In the genomic region with DNA sequence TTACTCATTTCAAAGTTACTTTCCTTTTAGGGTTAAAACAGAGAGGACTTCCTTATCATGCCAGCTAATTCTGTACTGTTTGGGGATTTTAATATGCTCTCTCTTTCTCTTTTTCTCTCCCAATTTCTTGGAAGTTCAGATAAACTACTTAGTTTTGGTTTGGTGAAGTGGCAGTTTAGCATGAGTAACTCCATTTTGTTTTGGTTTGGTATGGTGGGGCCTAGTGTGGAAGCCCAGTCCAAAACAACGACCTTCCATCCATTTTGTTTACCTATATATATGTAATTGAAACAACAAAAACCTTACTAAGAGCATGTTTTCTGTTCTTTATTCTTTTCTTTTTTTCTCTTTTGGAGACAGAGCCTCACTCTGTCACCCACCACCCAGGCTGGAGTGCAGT, we compare ENCODE assay signal across 1 cellular context.
TF ChIP-seq lines count a peak whose summit lies in the region.

No MANE protein-coding gene starts in this region.

TF ChIP-seq in K562, 482 proteins besides CTCF, POLR2A, EP300 and RAD21 (continued from another document and continues in another):
- TF ChIP-seq, protein P1, sequence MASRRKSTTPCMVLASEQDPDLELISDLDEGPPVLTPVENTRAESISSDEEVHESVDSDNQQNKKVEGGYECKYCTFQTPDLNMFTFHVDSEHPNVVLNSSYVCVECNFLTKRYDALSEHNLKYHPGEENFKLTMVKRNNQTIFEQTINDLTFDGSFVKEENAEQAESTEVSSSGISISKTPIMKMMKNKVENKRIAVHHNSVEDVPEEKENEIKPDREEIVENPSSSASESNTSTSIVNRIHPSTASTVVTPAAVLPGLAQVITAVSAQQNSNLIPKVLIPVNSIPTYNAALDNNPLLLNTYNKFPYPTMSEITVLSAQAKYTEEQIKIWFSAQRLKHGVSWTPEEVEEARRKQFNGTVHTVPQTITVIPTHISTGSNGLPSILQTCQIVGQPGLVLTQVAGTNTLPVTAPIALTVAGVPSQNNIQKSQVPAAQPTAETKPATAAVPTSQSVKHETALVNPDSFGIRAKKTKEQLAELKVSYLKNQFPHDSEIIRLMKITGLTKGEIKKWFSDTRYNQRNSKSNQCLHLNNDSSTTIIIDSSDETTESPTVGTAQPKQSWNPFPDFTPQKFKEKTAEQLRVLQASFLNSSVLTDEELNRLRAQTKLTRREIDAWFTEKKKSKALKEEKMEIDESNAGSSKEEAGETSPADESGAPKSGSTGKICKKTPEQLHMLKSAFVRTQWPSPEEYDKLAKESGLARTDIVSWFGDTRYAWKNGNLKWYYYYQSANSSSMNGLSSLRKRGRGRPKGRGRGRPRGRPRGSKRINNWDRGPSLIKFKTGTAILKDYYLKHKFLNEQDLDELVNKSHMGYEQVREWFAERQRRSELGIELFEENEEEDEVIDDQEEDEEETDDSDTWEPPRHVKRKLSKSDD (conservative IDR thresholded peaks at IDR 0.05; ENCODE audit: low read length): no peak
- TF ChIP-seq ZBTB2 (IDR thresholded peaks at IDR 0.05): no peak
- TF ChIP-seq, protein P2, sequence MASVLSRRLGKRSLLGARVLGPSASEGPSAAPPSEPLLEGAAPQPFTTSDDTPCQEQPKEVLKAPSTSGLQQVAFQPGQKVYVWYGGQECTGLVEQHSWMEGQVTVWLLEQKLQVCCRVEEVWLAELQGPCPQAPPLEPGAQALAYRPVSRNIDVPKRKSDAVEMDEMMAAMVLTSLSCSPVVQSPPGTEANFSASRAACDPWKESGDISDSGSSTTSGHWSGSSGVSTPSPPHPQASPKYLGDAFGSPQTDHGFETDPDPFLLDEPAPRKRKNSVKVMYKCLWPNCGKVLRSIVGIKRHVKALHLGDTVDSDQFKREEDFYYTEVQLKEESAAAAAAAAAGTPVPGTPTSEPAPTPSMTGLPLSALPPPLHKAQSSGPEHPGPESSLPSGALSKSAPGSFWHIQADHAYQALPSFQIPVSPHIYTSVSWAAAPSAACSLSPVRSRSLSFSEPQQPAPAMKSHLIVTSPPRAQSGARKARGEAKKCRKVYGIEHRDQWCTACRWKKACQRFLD (CRISPR knock-in tag; IDR thresholded peaks at IDR 0.05): peak; percentile 93
- TF ChIP-seq POLR2G (IDR thresholded peaks at IDR 0.05; ENCODE audit: low read depth, low read length): no peak
- no peak for TF ChIP-seq KDM4B (IDR thresholded peaks at IDR 0.05; ENCODE audit: borderline replicate concordance in 2 of 2, low read depth in 1 of 2)
- TF ChIP-seq ZNF140 (CRISPR knock-in tag; IDR thresholded peaks at IDR 0.05): peak; percentile 77; the same call in 1 of the 2 replicates
- TF ChIP-seq CREB3 (tag; conservative IDR thresholded peaks at IDR 0.05; ENCODE audit: low read depth): peak; percentile 97
- TF ChIP-seq MCM3 (IDR thresholded peaks at IDR 0.05): no peak
- TF ChIP-seq HIVEP1 (CRISPR knock-in tag; IDR thresholded peaks at IDR 0.05): peak; percentile 94
- no peak for TF ChIP-seq XRCC5 (IDR thresholded peaks at IDR 0.05; ENCODE audit: low read depth, low read length)
- no peak for TF ChIP-seq NR4A1 (CRISPR knock-in tag; IDR thresholded peaks at IDR 0.05)
- TF ChIP-seq NR4A1 (tag; IDR thresholded peaks at IDR 0.05): peak; percentile 98
- TF ChIP-seq, protein P3, sequence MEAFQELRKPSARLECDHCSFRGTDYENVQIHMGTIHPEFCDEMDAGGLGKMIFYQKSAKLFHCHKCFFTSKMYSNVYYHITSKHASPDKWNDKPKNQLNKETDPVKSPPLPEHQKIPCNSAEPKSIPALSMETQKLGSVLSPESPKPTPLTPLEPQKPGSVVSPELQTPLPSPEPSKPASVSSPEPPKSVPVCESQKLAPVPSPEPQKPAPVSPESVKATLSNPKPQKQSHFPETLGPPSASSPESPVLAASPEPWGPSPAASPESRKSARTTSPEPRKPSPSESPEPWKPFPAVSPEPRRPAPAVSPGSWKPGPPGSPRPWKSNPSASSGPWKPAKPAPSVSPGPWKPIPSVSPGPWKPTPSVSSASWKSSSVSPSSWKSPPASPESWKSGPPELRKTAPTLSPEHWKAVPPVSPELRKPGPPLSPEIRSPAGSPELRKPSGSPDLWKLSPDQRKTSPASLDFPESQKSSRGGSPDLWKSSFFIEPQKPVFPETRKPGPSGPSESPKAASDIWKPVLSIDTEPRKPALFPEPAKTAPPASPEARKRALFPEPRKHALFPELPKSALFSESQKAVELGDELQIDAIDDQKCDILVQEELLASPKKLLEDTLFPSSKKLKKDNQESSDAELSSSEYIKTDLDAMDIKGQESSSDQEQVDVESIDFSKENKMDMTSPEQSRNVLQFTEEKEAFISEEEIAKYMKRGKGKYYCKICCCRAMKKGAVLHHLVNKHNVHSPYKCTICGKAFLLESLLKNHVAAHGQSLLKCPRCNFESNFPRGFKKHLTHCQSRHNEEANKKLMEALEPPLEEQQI (IDR thresholded peaks at IDR 0.05): no peak
- peak in 1 of 2 experiments; percentile 97; a peak in 2 of 4 replicates for TF ChIP-seq TEAD1 (CRISPR knock-in tag; IDR thresholded peaks at IDR 0.05)
- TF ChIP-seq, protein P4, sequence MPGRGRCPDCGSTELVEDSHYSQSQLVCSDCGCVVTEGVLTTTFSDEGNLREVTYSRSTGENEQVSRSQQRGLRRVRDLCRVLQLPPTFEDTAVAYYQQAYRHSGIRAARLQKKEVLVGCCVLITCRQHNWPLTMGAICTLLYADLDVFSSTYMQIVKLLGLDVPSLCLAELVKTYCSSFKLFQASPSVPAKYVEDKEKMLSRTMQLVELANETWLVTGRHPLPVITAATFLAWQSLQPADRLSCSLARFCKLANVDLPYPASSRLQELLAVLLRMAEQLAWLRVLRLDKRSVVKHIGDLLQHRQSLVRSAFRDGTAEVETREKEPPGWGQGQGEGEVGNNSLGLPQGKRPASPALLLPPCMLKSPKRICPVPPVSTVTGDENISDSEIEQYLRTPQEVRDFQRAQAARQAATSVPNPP (IDR thresholded peaks at IDR 0.05; ENCODE audit: borderline replicate concordance, insufficient read depth, insufficient read length): no peak
- peak; percentile 76; the same call in 1 of the 2 replicates for TF ChIP-seq KLF13 (tag; IDR thresholded peaks at IDR 0.05; ENCODE audit: borderline replicate concordance, low read depth)
- peak; percentile 43; the same call in 1 of the 2 replicates for TF ChIP-seq ELF2 (CRISPR knock-in tag; IDR thresholded peaks at IDR 0.05)
- peak; percentile 75; the same call in 1 of the 2 replicates for TF ChIP-seq NR2F6 (CRISPR knock-in tag; IDR thresholded peaks at IDR 0.05)
- TF ChIP-seq SMARCB1 (IDR thresholded peaks at IDR 0.05; ENCODE audit: insufficient read length, low read depth): no peak
- TF ChIP-seq ZNF589 (CRISPR knock-in tag; IDR thresholded peaks at IDR 0.05; ENCODE audit: low read depth): peak; percentile 92
- no peak for TF ChIP-seq ZNF778 (CRISPR knock-in tag; IDR thresholded peaks at IDR 0.05)
- peak; percentile 66; the same call in 1 of the 2 replicates for TF ChIP-seq ZNF324 (CRISPR knock-in tag; IDR thresholded peaks at IDR 0.05)
- TF ChIP-seq, protein P5, sequence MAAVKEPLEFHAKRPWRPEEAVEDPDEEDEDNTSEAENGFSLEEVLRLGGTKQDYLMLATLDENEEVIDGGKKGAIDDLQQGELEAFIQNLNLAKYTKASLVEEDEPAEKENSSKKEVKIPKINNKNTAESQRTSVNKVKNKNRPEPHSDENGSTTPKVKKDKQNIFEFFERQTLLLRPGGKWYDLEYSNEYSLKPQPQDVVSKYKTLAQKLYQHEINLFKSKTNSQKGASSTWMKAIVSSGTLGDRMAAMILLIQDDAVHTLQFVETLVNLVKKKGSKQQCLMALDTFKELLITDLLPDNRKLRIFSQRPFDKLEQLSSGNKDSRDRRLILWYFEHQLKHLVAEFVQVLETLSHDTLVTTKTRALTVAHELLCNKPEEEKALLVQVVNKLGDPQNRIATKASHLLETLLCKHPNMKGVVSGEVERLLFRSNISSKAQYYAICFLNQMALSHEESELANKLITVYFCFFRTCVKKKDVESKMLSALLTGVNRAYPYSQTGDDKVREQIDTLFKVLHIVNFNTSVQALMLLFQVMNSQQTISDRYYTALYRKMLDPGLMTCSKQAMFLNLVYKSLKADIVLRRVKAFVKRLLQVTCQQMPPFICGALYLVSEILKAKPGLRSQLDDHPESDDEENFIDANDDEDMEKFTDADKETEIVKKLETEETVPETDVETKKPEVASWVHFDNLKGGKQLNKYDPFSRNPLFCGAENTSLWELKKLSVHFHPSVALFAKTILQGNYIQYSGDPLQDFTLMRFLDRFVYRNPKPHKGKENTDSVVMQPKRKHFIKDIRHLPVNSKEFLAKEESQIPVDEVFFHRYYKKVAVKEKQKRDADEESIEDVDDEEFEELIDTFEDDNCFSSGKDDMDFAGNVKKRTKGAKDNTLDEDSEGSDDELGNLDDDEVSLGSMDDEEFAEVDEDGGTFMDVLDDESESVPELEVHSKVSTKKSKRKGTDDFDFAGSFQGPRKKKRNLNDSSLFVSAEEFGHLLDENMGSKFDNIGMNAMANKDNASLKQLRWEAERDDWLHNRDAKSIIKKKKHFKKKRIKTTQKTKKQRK (IDR thresholded peaks at IDR 0.05; ENCODE audit: borderline replicate concordance, low read depth, low read length): no peak
- peak; percentile 96 for TF ChIP-seq ZNF583 (CRISPR knock-in tag; IDR thresholded peaks at IDR 0.05)
- TF ChIP-seq HDAC8 (tag; IDR thresholded peaks at IDR 0.05): peak; percentile 94
- no peak for TF ChIP-seq BDP1 (IDR thresholded peaks at IDR 0.05; ENCODE audit: insufficient read depth, insufficient read length)
- TF ChIP-seq, protein P6, sequence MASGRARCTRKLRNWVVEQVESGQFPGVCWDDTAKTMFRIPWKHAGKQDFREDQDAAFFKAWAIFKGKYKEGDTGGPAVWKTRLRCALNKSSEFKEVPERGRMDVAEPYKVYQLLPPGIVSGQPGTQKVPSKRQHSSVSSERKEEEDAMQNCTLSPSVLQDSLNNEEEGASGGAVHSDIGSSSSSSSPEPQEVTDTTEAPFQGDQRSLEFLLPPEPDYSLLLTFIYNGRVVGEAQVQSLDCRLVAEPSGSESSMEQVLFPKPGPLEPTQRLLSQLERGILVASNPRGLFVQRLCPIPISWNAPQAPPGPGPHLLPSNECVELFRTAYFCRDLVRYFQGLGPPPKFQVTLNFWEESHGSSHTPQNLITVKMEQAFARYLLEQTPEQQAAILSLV (tag; IDR thresholded peaks at IDR 0.05): peak; percentile 89
- no peak for TF ChIP-seq SRSF7 (optimal IDR thresholded peaks at IDR 0.05; ENCODE audit: low read depth, low read length)
- TF ChIP-seq, protein P7, sequence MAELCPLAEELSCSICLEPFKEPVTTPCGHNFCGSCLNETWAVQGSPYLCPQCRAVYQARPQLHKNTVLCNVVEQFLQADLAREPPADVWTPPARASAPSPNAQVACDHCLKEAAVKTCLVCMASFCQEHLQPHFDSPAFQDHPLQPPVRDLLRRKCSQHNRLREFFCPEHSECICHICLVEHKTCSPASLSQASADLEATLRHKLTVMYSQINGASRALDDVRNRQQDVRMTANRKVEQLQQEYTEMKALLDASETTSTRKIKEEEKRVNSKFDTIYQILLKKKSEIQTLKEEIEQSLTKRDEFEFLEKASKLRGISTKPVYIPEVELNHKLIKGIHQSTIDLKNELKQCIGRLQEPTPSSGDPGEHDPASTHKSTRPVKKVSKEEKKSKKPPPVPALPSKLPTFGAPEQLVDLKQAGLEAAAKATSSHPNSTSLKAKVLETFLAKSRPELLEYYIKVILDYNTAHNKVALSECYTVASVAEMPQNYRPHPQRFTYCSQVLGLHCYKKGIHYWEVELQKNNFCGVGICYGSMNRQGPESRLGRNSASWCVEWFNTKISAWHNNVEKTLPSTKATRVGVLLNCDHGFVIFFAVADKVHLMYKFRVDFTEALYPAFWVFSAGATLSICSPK (IDR thresholded peaks at IDR 0.05; ENCODE audit: borderline replicate concordance): no peak
- TF ChIP-seq HNRNPUL1 (IDR thresholded peaks at IDR 0.05; ENCODE audit: low read length): no peak
- peak; percentile 92 for TF ChIP-seq GTF2A2 (tag; IDR thresholded peaks at IDR 0.05)
- TF ChIP-seq TCFL5 (CRISPR knock-in tag; conservative IDR thresholded peaks at IDR 0.05): peak; percentile 89
- TF ChIP-seq, protein P8, sequence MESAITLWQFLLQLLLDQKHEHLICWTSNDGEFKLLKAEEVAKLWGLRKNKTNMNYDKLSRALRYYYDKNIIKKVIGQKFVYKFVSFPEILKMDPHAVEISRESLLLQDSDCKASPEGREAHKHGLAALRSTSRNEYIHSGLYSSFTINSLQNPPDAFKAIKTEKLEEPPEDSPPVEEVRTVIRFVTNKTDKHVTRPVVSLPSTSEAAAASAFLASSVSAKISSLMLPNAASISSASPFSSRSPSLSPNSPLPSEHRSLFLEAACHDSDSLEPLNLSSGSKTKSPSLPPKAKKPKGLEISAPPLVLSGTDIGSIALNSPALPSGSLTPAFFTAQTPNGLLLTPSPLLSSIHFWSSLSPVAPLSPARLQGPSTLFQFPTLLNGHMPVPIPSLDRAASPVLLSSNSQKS (CRISPR knock-in tag; IDR thresholded peaks at IDR 0.05): 0 out of 2 replicates have a peak, but pooled peaks have one; percentile 60
- TF ChIP-seq ZBTB5 (IDR thresholded peaks at IDR 0.05): no peak
